ENCODE assay signal across 8 cellular contexts in the genomic region with DNA sequence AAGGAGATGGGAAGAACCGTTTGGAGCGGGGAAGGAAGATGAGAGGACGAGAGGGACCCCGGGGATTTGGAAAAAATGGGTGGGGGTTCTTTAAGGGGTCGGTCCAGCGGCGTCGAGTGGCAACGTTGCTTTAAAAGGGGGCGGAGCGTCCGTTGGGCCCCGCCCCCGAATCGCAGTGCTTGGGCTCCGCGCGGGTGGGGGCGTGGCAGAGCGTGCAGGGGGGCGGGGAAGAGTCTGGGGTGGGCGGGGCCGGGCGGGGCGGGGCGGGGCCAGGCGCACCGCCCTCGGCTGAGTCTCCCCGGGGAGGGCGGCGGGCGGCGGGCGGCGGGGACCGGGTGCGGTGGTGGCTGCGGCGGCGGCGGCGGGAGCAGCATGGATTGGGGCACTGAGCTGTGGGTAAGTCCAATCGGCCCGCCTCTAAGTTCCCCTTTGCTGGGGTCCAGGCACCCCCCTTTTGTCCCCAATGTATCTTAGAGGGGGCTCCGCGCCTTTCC. TPM values are rescaled to one million over a fixed set of nuclear protein-coding genes. Genes with fewer than 3 reads are reported as not detected.
DNase-seq lines count a peak whose midpoint lies in the region; ATAC-seq and TF ChIP-seq lines count a peak whose summit lies in the region.

TRIP10 (plus strand) TSS at position 291 of the 494 bp plus-strand sequence; CDS start at position 373, 82 bp downstream.

- H3K36me3 ChIP-seq in KOPT-K1 (ENCODE audit: insufficient read depth, low read length) (no peaks in the 10 kb centered on the region), parathyroid adenoma (ENCODE audit: control insufficient read depth, insufficient read depth, low read length) (no peaks in the 10 kb centered on the region), thymus (ENCODE audit: control insufficient read depth, insufficient read depth) (no peaks in the 10 kb centered on the region)

- intact Hi-C loops in cardiac septum (cut with DNase I), result loop anchor here (2.0 to 5.0 kb wide), 3 partner anchors 123 to 367 kb away; partner anchors contain the start of gene ALKBH7

- H3K4me3 ChIP-seq in parathyroid adenoma (ENCODE audit: low read depth, low read length) (peak within 1 kb of the TSS; percentile 84), thymus (ENCODE audit: low read length) (peak within 1 kb of the TSS; percentile 57)

- H3K9ac ChIP-seq in parathyroid adenoma, result peak within 1 kb of the TSS; percentile 56

- no peaks in the 10 kb centered on the region for H3K79me2 ChIP-seq in parathyroid adenoma

- H2AFZ ChIP-seq in parathyroid adenoma, result peak within 1 kb of the TSS; percentile 87

- no peaks in the 10 kb centered on the region for H3K27me3 ChIP-seq in parathyroid adenoma (ENCODE audit: control insufficient read depth, insufficient read depth, low read length)
- peaks cover 29% of the 10 kb centered on the region for H3K27me3 ChIP-seq in thymus (ENCODE audit: control insufficient read depth, insufficient read depth)

- DNase-seq in COLO829 (ENCODE audit: low spot score) (peak; percentile 93), T-helper 1 cell (peak; percentile 68 to 82 (median 73)), cardiac septum (ENCODE audit: low spot score) (peak; percentile 92)

- no peak for ATAC-seq in GM19455 (IDR thresholded peaks at IDR 0.05; ENCODE audit: unreplicated experiment)

- H3K4me2 ChIP-seq in parathyroid adenoma (ENCODE audit: low read length), result peak within 1 kb of the TSS; percentile 97

- H3K27ac ChIP-seq in KOPT-K1 (ENCODE audit: low read depth, low read length, poor library complexity, severe bottlenecking), result peak within 1 kb of the TSS; percentile 65
- peak within 1 kb of the TSS; percentile 91 for H3K27ac ChIP-seq in adipose tissue (ENCODE audit: low read depth, low read length)
- H3K27ac ChIP-seq in parathyroid adenoma, result peak within 1 kb of the TSS; percentile 83
- H3K27ac ChIP-seq in thymus (ENCODE audit: low read depth), result peak within 1 kb of the TSS; percentile 95

- WGBS in adipose tissue, 3 donors, result 0 to 1% (median 1%) methylated on average over 15 to 47 of the region's 47 CpGs
- under 1% methylated on average over 47 of the region's 47 CpGs for WGBS in thymus

- no peak for TF ChIP-seq CTCF in parathyroid adenoma (IDR thresholded peaks at IDR 0.05)

- H3K4me1 ChIP-seq in parathyroid adenoma (peaks cover 19% of the 10 kb centered on the region), thymus (ENCODE audit: control insufficient read depth, insufficient read depth, low read length) (peaks cover 21% of the 10 kb centered on the region)

- no peaks in the 10 kb centered on the region for H3K9me3 ChIP-seq in KOPT-K1 (ENCODE audit: insufficient read depth, low read length, poor library complexity, severe bottlenecking)
- H3K9me3 ChIP-seq in parathyroid adenoma (ENCODE audit: control insufficient read depth, low read length), result no peaks in the 10 kb centered on the region
- no peaks in the 10 kb centered on the region for H3K9me3 ChIP-seq in thymus (ENCODE audit: control insufficient read depth)

RNA-seq across cellular contexts. Expression of gene TRIP10, which starts in this region (rescaled TPM):
- polyA plus RNA-seq in adipose tissue (100 to 1,000 TPM in 2 of 3 donors, 10 to 100 TPM in 1; 28.6 to 149 (median 112) TPM), thymus (52.2 TPM)
- total RNA-seq in cardiac septum, result 86.1 TPM
